Comparison of ENCODE assay signal across 17 cellular contexts in the genomic region with DNA sequence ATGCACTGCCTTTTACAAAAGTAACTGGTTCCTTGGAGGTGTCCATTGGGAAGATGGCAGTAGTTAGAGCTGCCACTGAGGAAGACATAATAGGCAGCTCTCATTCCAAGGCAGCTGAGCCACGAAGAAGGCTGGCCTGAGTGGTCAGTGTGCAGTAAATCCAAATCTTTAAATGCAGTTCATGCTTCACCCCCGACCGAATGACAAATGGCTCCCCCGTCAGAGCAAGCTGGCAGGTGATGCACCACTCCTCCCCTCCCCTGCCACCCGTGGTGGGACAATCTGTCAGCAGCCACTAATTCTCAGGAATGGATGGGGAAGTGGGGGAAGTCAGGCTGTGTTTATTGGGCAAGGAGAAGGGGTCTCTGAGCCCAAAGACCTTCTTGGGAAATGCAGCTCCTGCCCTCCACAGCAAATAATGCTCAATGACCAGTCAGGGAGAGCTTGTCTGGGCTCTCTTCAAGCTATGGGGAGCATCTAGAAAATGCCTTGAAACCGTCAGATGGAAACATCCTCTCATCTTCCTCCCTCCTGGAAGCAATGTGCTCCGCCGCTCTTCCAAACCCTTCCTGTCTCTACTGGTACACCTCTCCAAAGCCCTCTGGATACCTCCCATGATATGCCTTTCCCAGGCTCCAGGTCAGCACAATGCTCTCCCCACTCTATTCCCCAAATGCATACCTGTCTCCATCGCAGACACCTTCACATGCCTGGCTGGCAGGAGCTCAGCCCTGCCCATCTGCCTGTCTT.
DNase-seq lines count a peak whose midpoint lies in the region; ATAC-seq and TF ChIP-seq lines count a peak whose summit lies in the region.
"Had no signal": no experiment of that assay in that cellular context is flagged by ENCODE, and none has a peak within 500 bp of the region (broad histone marks: within the 10 kb centered on the region; RNA-seq: fewer than 3 reads in every experiment).

No MANE protein-coding gene starts in this region.

- peak; percentile 49 for DNase-seq in DMS 273 (lab: John Stamatoyannopoulos, UW; ENCODE audit: unreplicated experiment)
- DNase-seq in DMS 273 treated with DMSO at 0.1 percent for 48 hours (lab: John Stamatoyannopoulos, UW) = no peak
- peak; percentile 96 for DNase-seq in G401 (ENCODE audit: low spot score)
- DNase-seq in WERI-Rb-1 = peak; percentile 89
- peak; percentile 82 for DNase-seq in mesenteric fat pad (ENCODE audit: low spot score)
- DNase-seq in kidney tubule cell (ENCODE audit: low spot score) = no peak
- DNase-seq in NCI-H2029 treated with DMSO at 0.1 percent for 48 hours (lab: John Stamatoyannopoulos, UW) = no peak
- DNase-seq: CD8-positive, alpha-beta memory T cell; Karpas-422; MM.1S; NCI-H1105 treated with DMSO at 0.1 percent for 48 hours; NCI-H187; NCI-H510A; NK-92 treated with Interleukin-12 subunit alpha and Interleukin-12 subunit beta, amount 100 ng/mL, for 24 hours had no signal

- H3K4me3 ChIP-seq in WERI-Rb-1 (ENCODE audit: low read depth, low read length) = peak overlapping the region; percentile 11
- H3K4me3 ChIP-seq: SJSA1 had no signal

- no peaks in the 10 kb centered on the region for H3K27me3 ChIP-seq in WERI-Rb-1 (ENCODE audit: insufficient read depth, low read depth, severe bottlenecking)
- H3K27me3 ChIP-seq: SJSA1 had no signal

- H3K27ac ChIP-seq in WERI-Rb-1 = peak overlapping the region; percentile 77
- H3K27ac ChIP-seq: 22Rv1 had no signal

- H3K9me3 ChIP-seq in WERI-Rb-1 (ENCODE audit: severe bottlenecking) = no peaks in the 10 kb centered on the region
- H3K9me3 ChIP-seq: SJSA1 had no signal

- TF ChIP-seq CTCF in WERI-Rb-1 (IDR thresholded peaks at IDR 0.05; ENCODE audit: low read depth, low read length) = no peak

- no peaks in the 10 kb centered on the region for H3K36me3 ChIP-seq in WERI-Rb-1
- H3K36me3 ChIP-seq: SJSA1 had no signal

- in situ Hi-C loops in G401 (cut with HindIII; ENCODE audit: low sequenced_read_pairs) = no loop called here

- ATAC-seq in HG03342 (IDR thresholded peaks at IDR 0.05; ENCODE audit: unreplicated experiment) = no peak

Comparison
In these comparisons a context has a peak if more than half of its experiments do, and no peak if none do; other contexts are left out.
1. DNase-seq: peak in DMS 273 (single experiment), G401 (single experiment), WERI-Rb-1 (single experiment) and mesenteric fat pad (single experiment); none in DMS 273 treated with DMSO at 0.1 percent for 48 hours (single experiment), kidney tubule cell (single experiment) and NCI-H2029 treated with DMSO at 0.1 percent for 48 hours (single experiment).